ENCODE assay signal across 10 cellular contexts in the genomic region with DNA sequence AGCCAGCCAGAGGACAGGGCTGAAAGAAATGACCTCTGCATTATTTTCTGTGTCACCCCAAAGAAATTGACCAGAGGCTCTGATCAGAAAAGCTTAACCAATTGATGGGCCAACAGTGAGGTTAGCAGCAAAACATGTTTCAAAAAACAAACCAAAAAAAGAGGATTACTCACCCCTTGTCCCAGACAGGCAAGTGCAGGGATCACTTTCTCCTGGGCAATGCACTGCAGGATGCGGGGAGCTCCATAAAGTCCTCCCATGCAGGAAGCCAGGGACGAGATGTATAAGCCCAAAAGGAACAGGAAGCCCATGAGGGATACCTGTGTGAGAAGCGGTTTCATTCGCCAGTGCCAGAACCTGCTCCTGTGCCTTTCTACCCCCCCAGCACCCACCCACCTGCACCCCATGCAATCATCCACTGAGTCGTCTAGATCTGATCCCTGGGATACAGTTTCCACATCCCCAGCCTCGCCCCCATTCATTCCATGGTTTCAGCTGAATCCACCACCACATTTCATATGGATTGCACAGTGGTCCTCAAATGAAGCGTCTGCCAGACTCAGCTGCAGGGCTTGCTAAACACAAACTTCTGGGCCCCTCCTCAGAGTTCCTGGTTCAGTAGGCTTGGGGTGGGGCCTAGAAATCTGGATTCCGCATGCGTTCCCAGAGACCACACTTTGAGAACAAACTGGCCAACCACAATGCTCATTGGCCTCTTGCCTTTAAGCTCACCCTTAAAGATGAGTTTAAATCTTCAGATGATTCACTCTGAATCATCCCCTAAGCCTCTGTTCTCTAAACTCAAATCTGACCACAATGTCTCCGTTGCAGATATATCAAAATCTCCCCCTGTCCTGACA. TPM values are rescaled to one million over a fixed set of nuclear protein-coding genes. Genes with fewer than 3 reads are reported as not detected.
DNase-seq lines count a peak whose midpoint lies in the region; ATAC-seq and TF ChIP-seq lines count a peak whose summit lies in the region.
"Had no signal": no experiment of that assay in that cellular context is flagged by ENCODE, and none has a peak within 500 bp of the region (broad histone marks: within the 10 kb centered on the region; RNA-seq: fewer than 3 reads in every experiment).

No MANE protein-coding gene starts in this region.

- DNase-seq in BJ (ENCODE audit: low read depth) (peak; percentile 88), HPDE6-E6E7 (ENCODE audit: extremely low spot score) (peak; percentile 55), iris pigment epithelial cell (ENCODE audit: low read depth) (peak; percentile 98), GM10248 (ENCODE audit: extremely low spot score) (no peak), DMS114 treated with DMSO at 0.1 percent for 48 hours (lab: John Stamatoyannopoulos, UW; ENCODE audit: unreplicated experiment) (no peak)
- DNase-seq in activated T-cell treated with anti-CD3 and anti-CD28 coated beads, Interleukin-2, amount 50 U/mL, for 48 hours: peak; percentile 54 to 57
- DNase-seq: activated effector memory CD4-positive, alpha-beta T cell treated with anti-CD3 and anti-CD28 coated beads, Interleukin-2, amount 50 U/mL, for 16 hours; NCI-H526 had no signal

- ATAC-seq in HG03460 (IDR thresholded peaks at IDR 0.05; ENCODE audit: unreplicated experiment): no peak
- ATAC-seq in HG03520 (IDR thresholded peaks at IDR 0.05; ENCODE audit: unreplicated experiment): no peak

- H3K36me3 ChIP-seq in BJ (ENCODE audit: control insufficient read depth, insufficient read depth, low read length): no peaks in the 10 kb centered on the region

- no peak overlapping the region for H3K4me3 ChIP-seq in BJ (ENCODE audit: low read depth, low read length)

- TF ChIP-seq CTCF in BJ (IDR thresholded peaks at IDR 0.05; ENCODE audit: insufficient read depth, low read depth, low read length) (no peak), GM10248 (IDR thresholded peaks at IDR 0.05; ENCODE audit: control extremely low read depth, extremely low read depth, low read depth, missing control alignments) (no peak)

- no peaks in the 10 kb centered on the region for H3K27me3 ChIP-seq in BJ (ENCODE audit: control insufficient read depth, insufficient read depth, low read length)

- POLR2A ChIA-PET in BJ (lab: Charles Lee): interaction anchor here (0.6 to 1.2 kb wide), 4 partner anchors 10 to 56 kb away, joined by 3 read pairs; no protein-coding TSS in a partner anchor
- POLR2A ChIA-PET in GM10248 (lab: Yijun Ruan, JAX): no interaction called here

- CTCF ChIA-PET in BJ (lab: Yijun Ruan, JAX) (no interaction called here), GM10248 (lab: Yijun Ruan, JAX) (interaction anchor here (1.0 to 5.2 kb wide), 9 partner anchors 10 to 99 kb away, joined by 3 to 39 read pairs (median 3); no protein-coding TSS in a partner anchor)

RNA-seq across cellular contexts. Expression of a gene that starts 54.4 kb away (rescaled TPM):
- 83.4 and 94.7 TPM in 2 replicates for polyA plus RNA-seq in BJ (2011; rRNA removed)
- polyA minus RNA-seq in BJ (2011; rRNA and poly(A)+ RNA removed): 121 and 208 TPM in 2 replicates

Comparison
In these comparisons a context has a peak if more than half of its experiments do, and no peak if none do; other contexts are left out.
1. DNase-seq: peak in BJ (single experiment), HPDE6-E6E7 (single experiment), activated T-cell treated with anti-CD3 and anti-CD28 coated beads, Interleukin-2, amount 50 U/mL, for 48 hours (2 of 2) and iris pigment epithelial cell (single experiment); none in GM10248 (single experiment) and DMS114 treated with DMSO at 0.1 percent for 48 hours (single experiment).